ENCODE assay signal across 22 cellular contexts in the genomic region with DNA sequence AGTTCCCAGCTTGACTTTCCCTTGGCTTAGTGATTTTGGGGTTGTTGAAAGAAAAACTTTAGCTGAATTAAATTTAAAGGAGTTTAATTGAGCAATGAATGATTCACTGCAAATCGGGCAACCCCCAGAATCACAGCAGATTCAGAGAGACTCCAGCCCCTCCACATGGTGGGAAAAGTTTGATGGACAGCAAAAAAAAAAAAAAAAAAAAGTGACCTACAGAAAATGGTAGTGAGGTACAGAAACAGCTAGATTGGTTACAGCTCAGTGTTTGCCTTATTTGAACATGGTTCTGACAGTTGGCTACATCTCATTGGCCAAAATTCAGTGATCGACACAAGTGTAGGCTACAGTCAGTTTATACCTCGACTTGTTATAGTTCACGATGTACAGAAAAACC. TPM values are rescaled to one million over a fixed set of nuclear protein-coding genes. Genes with fewer than 3 reads are reported as not detected.
A peak's percentile ranks its signal among the peaks of the same experiment; 100 is the strongest.
DNase-seq lines count a peak whose midpoint lies in the region; ATAC-seq and TF ChIP-seq lines count a peak whose summit lies in the region.
"Had no signal": no experiment of that assay in that cellular context is flagged by ENCODE, and none has a peak within 500 bp of the region (broad histone marks: within the 10 kb centered on the region; RNA-seq: fewer than 3 reads in every experiment).

No MANE protein-coding gene starts in this region.

- H2AFZ ChIP-seq in GM23338: 0 out of 2 replicates have a peak overlapping the region, but pooled peaks have one; percentile 15

- intact Hi-C loops in esophagus muscularis mucosa (cut with DNase I): no loop called here
- intact Hi-C loops in Right ventricle myocardium superior (cut with DNase I): no loop called here

- TF ChIP-seq EP300 in esophagus muscularis mucosa (IDR thresholded peaks at IDR 0.05): no peak

- peaks cover 5% of the 10 kb centered on the region for H3K27me3 Mint-ChIP-seq in GM23338 (ENCODE audit: insufficient read depth, low read depth, poor library complexity)
- no peaks in the 10 kb centered on the region for H3K27me3 Mint-ChIP-seq in T-cell
- no peaks in the 10 kb centered on the region for H3K27me3 Mint-ChIP-seq in memory B cell

- POLR2A ChIA-PET in T-cell (lab: Charles Lee): no interaction called here

- no peak overlapping the region for H3K4me3 Mint-ChIP-seq in GM23338
- peak overlapping the region in 1 of 3 donors; percentile 63 for H3K4me3 Mint-ChIP-seq in T-cell
- no peak overlapping the region for H3K4me3 Mint-ChIP-seq in memory B cell

- no peak for ATAC-seq in GM23338
- no peak for ATAC-seq in T-cell (replicated peaks in 1 of 4)
- no peak for ATAC-seq in memory B cell (ENCODE audit: low read depth)
- no peak for ATAC-seq in Right ventricle myocardium superior (ENCODE audit: poor library complexity)
- ATAC-seq: activated T-cell treated with anti-CD3 and anti-CD28 coated beads, Interleukin-2, amount 50 U/mL, for 4 hours; left ventricle myocardium superior had no signal

- no peaks in the 10 kb centered on the region; the same call in 2 of the 3 replicates for H3K36me3 Mint-ChIP-seq in GM23338 (ENCODE audit: low read depth)
- H3K36me3 Mint-ChIP-seq in T-cell: no peaks in the 10 kb centered on the region
- H3K36me3 Mint-ChIP-seq in memory B cell: peaks cover 2% of the 10 kb centered on the region

- H3K27ac Mint-ChIP-seq in GM23338: no peak overlapping the region
- H3K27ac Mint-ChIP-seq in T-cell: peak overlapping the region; percentile 92 to 95
- H3K27ac Mint-ChIP-seq in memory B cell: peak overlapping the region; percentile 89
- H3K27ac Mint-ChIP-seq: progenitor cell of endocrine pancreas had no signal

- CTCF ChIA-PET in T-cell (lab: Charles Lee): interaction anchor here in 1 of 2 donors (0.7 to 0.8 kb wide), 3 partner anchors 15 to 720 kb away, joined by 3 to 8 read pairs (median 4); no protein-coding TSS in a partner anchor

- no peaks in the 10 kb centered on the region for H4K20me1 ChIP-seq in BLaER1
- no peaks in the 10 kb centered on the region for H4K20me1 ChIP-seq in GM23338 (replicated peaks; ENCODE audit: insufficient read depth)

- peaks cover 7% of the 10 kb centered on the region; the same call in 2 of the 3 replicates for H3K9me3 Mint-ChIP-seq in GM23338
- H3K9me3 Mint-ChIP-seq in T-cell: peaks cover 5 to 25% (median 15%) of the 10 kb centered on the region in 3 donors
- peaks cover 1% of the 10 kb centered on the region for H3K9me3 Mint-ChIP-seq in memory B cell

- H3K9me2 ChIP-seq in GM23338 (ENCODE audit: insufficient read depth): peaks cover 18% of the 10 kb centered on the region

- no peak overlapping the region for H3K9ac ChIP-seq in BLaER1

- H3K36me3 ChIP-seq in BLaER1 (no peaks in the 10 kb centered on the region), GM23338 (ENCODE audit: insufficient read depth) (no peaks in the 10 kb centered on the region), esophagus muscularis mucosa (no peaks in the 10 kb centered on the region)
- H3K36me3 ChIP-seq: BE2C, esophagus squamous epithelium, sigmoid colon had no signal

- H3K27ac ChIP-seq in BLaER1: 0 out of 2 replicates have a peak overlapping the region, but pooled peaks have one; percentile 77
- H3K27ac ChIP-seq in GM23338 (ENCODE audit: low read depth): no peak overlapping the region
- no peak overlapping the region for H3K27ac ChIP-seq in esophagus muscularis mucosa (replicated peaks in 1 of 4)

- H3K27me3 ChIP-seq in BLaER1 (no peaks in the 10 kb centered on the region), GM23338 (ENCODE audit: insufficient read depth) (0 out of 2 replicates have a peak, but pooled peaks cover 3% of the 10 kb centered on the region), esophagus muscularis mucosa (peaks cover 0 to 5% (median 0%) of the 10 kb centered on the region in 4 donors)
- H3K27me3 ChIP-seq: BE2C, esophagus squamous epithelium, sigmoid colon had no signal

- H3F3A ChIP-seq in GM23338 (replicated peaks; ENCODE audit: low read depth): no peaks in the 10 kb centered on the region

- H3K4me3 ChIP-seq in BLaER1 (no peak overlapping the region), GM23338 (no peak overlapping the region), esophagus muscularis mucosa (no peak overlapping the region)
- H3K4me3 ChIP-seq: esophagus squamous epithelium, sigmoid colon had no signal

- no peaks in the 10 kb centered on the region for H3K79me2 ChIP-seq in GM23338 (replicated peaks; ENCODE audit: insufficient read depth)

- 90% methylated on average over 4 of the region's 4 CpGs for WGBS in esophagus muscularis mucosa

- TF ChIP-seq POLR2A in esophagus muscularis mucosa (IDR thresholded peaks at IDR 0.05; ENCODE audit: low read depth): no peak

- no peak overlapping the region; the same call in 1 of the 2 replicates for H3K4me2 ChIP-seq in BLaER1
- no peak overlapping the region for H3K4me2 ChIP-seq in GM23338

- TF ChIP-seq CTCF in GM23338 (conservative IDR thresholded peaks at IDR 0.05; ENCODE audit: low read depth in 2 of 2) (no peak), esophagus muscularis mucosa (IDR thresholded peaks at IDR 0.05) (no peak)

- peaks cover 18% of the 10 kb centered on the region for H3K4me1 Mint-ChIP-seq in GM23338
- peaks cover 75 to 91% (median 84%) of the 10 kb centered on the region in 3 donors for H3K4me1 Mint-ChIP-seq in T-cell
- peaks cover 47% of the 10 kb centered on the region for H3K4me1 Mint-ChIP-seq in memory B cell

- DNase-seq in GM23338 (ENCODE audit: low spot score) (no peak), T-cell (no peak), memory B cell (ENCODE audit: low spot score in 2 of 2) (no peak), COLO829 (ENCODE audit: low spot score) (no peak), esophagus muscularis mucosa (ENCODE audit: extremely low spot score) (no peak), Right ventricle myocardium superior (no peak), inferior parietal cortex (ENCODE audit: extremely low spot score) (no peak)
- DNase-seq: activated CD8-positive, alpha-beta memory T cell treated with anti-CD3 and anti-CD28 coated beads for 24 hours; activated naive CD4-positive, alpha-beta T cell treated with Interleukin-2 at 50 U/mL for 16 hours; activated T-cell treated with anti-CD3 and anti-CD28 coated beads, Interleukin-2, amount 50 U/mL, for 4 hours; amniotic stem cell; BE2C; Calu3; effector memory CD4-positive, alpha-beta T cell; esophagus squamous epithelium; HCEC 1CT; left ventricle myocardium superior; NCI-H1436 treated with DMSO at 0.1 percent for 48 hours; NK-92 treated with Interleukin-12 subunit alpha and Interleukin-12 subunit beta, amount 100 ng/mL, for 24 hours; sigmoid colon had no signal

- peaks cover 8% of the 10 kb centered on the region for H3K9me3 ChIP-seq in BLaER1
- peaks cover 0 to 7% (median 2%) of the 10 kb centered on the region in 4 donors for H3K9me3 ChIP-seq in esophagus muscularis mucosa
- H3K9me3 ChIP-seq: BE2C, esophagus squamous epithelium, sigmoid colon had no signal

- peaks cover 33% of the 10 kb centered on the region for H3K4me1 ChIP-seq in BLaER1
- peaks cover 9% of the 10 kb centered on the region for H3K4me1 ChIP-seq in GM23338 (ENCODE audit: insufficient read depth)
- H3K4me1 ChIP-seq in esophagus muscularis mucosa: peaks cover 2 to 5% (median 3%) of the 10 kb centered on the region in 4 donors
- H3K4me1 ChIP-seq: BE2C, sigmoid colon had no signal

TF ChIP-seq in GM23338, 12 proteins besides CTCF, POLR2A, EP300 and RAD21 (continues in another document):
- TF ChIP-seq ZNF114 (CRISPR knock-in tag; IDR thresholded peaks at IDR 0.05) (no peak), EZH2phosphoT487 (IDR thresholded peaks at IDR 0.05; ENCODE audit: unreplicated experiment) (no peak), REST (IDR thresholded peaks at IDR 0.05; ENCODE audit: unreplicated experiment) (no peak), CREB1 (CRISPR knock-in tag; IDR thresholded peaks at IDR 0.05; ENCODE audit: low read depth) (no peak), POLR2AphosphoS5 (IDR thresholded peaks at IDR 0.05; ENCODE audit: low read depth) (no peak), JUNB (IDR thresholded peaks at IDR 0.05; ENCODE audit: unreplicated experiment) (no peak)

RNA-seq across cellular contexts. Expression of gene IFNAR2, which starts 12.6 kb away (rescaled TPM):
- total RNA-seq in GM23338 (2014; rRNA removed; shearing (Covaris generic)): 11.1 and 18.2 TPM in 2 replicates
- polyA plus RNA-seq in GM23338 (2016; fragmentation: Nextera tagmentation; extraction: Ambion mirVana): 14.5 and 16.8 TPM in 2 replicates
- total RNA-seq in T-cell: 10 to 100 TPM; 43.7 to 80.1 (median 71.6) TPM
- 10 to 100 TPM in 2 of 4 donors, 1 to 10 TPM in 2; 5.3 to 14.6 (median 10.4) TPM for total RNA-seq in esophagus muscularis mucosa
- 8.7 TPM for total RNA-seq in Right ventricle myocardium superior

RNA-seq across cellular contexts. Expression of gene IL10RB, which starts 49.0 kb away (rescaled TPM):
- 2.1 and 2.5 TPM in 2 replicates for total RNA-seq in GM23338 (2014; rRNA removed; shearing (Covaris generic))
- polyA plus RNA-seq in GM23338 (2016; fragmentation: Nextera tagmentation; extraction: Ambion mirVana): 2.2 and 2.4 TPM in 2 replicates
- total RNA-seq in T-cell (10 to 100 TPM; 19.5 to 29.6 (median 25.6) TPM), esophagus muscularis mucosa (10 to 100 TPM; 16.9 to 31.0 (median 20.6) TPM), Right ventricle myocardium superior (8.8 TPM)
